In genomic region chr18:26804474-26804873, GRCh38 we compare ENCODE assay signal across 10 cellular contexts.
DNase-seq lines count a peak whose midpoint lies in the region; ATAC-seq, FAIRE-seq and TF ChIP-seq lines count a peak whose summit lies in the region.
"Had no signal": no experiment of that assay in that cellular context is flagged by ENCODE, and none has a peak within 500 bp of the region (broad histone marks: within the 10 kb centered on the region; RNA-seq: fewer than 3 reads in every experiment).

No MANE protein-coding gene starts in this region.

- DNase-seq in SK-MEL-5 (ENCODE audit: low read depth, low spot score): peak; percentile 14
- no peak for DNase-seq in activated CD4-positive, CD25-positive, alpha-beta regulatory T cell (lab: John Stamatoyannopoulos, UW)
- DNase-seq in KBM-7: no peak
- DNase-seq in RCC 7860 (ENCODE audit: low spot score): no peak
- DNase-seq: Karpas-422, T-cell had no signal

- peak; percentile 17 for FAIRE-seq in islet of Langerhans (lab: Jason Lieb, UNC)
- no peak for FAIRE-seq in RCC 7860 (lab: Jason Lieb, UNC)

- H3K27ac ChIP-seq in 22Rv1: no peak overlapping the region

- in situ Hi-C loops in SK-MEL-5 (cut with HindIII; ENCODE audit: low pct_unique_long_range_greater_than_20kb, low sequenced_read_pairs) (no loop called here), KBM-7 (cut with MboI; ENCODE audit: low pct_unique_long_range_greater_than_20kb, low sequenced_read_pairs) (no loop called here)

- ATAC-seq in GM18907 (IDR thresholded peaks at IDR 0.05; ENCODE audit: unreplicated experiment): no peak
- ATAC-seq: T-cell had no signal

- TF ChIP-seq CTCF in 22Rv1 (IDR thresholded peaks at IDR 0.05): peak; percentile 57
- 0 out of 2 replicates have a peak, but pooled peaks have one; percentile 5 for TF ChIP-seq CTCF in GM12874 (IDR thresholded peaks at IDR 0.05; ENCODE audit: insufficient read depth, low read depth, low read length)
